Comparison of ENCODE assay signal across 8 cellular contexts in the genomic region with DNA sequence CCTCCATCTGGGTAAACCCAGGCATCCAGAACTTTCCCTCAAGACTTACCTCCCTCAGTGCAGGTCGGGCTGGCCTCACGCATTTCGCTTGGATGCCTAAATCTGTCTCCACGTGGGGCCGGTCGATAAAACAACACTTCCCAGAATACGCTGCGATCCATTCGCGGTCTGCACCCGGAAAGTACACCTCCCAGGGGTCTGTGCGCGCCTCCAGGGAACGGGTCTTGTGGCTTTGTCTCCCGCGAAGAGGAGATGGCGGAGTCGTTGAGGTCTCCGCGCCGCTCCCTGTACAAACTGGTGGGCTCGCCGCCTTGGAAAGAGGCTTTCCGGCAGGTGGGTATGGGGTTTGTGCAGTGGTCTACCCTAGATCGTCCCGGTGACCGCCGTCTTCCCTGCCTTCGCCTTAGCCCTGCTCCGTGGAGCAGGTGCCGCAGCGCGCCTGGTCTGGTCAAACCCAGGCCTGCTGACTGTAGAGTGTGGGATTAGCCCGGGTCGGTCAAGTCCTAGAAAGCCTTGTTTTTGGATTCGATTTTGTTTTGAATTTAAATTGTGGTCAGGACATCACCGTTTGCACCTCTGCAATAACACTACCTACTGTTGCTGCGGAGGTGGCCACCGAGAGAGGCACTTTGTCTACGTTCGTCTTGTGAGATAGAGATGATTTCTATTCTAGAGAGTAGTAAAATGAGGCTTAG. TPM values are rescaled to one million over a fixed set of nuclear protein-coding genes. Genes with fewer than 3 reads are reported as not detected.
A peak's percentile ranks its signal among the peaks of the same experiment; 100 is the strongest.
DNase-seq lines count a peak whose midpoint lies in the region; ATAC-seq, FAIRE-seq and TF ChIP-seq lines count a peak whose summit lies in the region.

A gene with protein sequence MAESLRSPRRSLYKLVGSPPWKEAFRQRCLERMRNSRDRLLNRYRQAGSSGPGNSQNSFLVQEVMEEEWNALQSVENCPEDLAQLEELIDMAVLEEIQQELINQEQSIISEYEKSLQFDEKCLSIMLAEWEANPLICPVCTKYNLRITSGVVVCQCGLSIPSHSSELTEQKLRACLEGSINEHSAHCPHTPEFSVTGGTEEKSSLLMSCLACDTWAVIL (plus strand): TSS at position 224 of the 695 bp plus-strand sequence. CDS start 29 bp downstream, at position 253.

- H3K9me3 ChIP-seq in kidney (ENCODE audit: control insufficient read depth in 1 of 2, low read length in 2 of 2), result no peaks in the 10 kb centered on the region

- H3K27ac ChIP-seq in VCaP (peak within 1 kb of the TSS; percentile 90), caudate nucleus (ENCODE audit: low read depth, low read length) (peak within 1 kb of the TSS; percentile 89), kidney (ENCODE audit: low read depth in 2 of 2, low read length in 2 of 2) (peak within 1 kb of the TSS; percentile 93 to 96)

- intact Hi-C loops in kidney (cut with DNase I), result no loop called here

- no peak for FAIRE-seq in kidney (lab: Jason Lieb, UNC)

- peak within 1 kb of the TSS; percentile 80 to 99 for H3K4me3 ChIP-seq in kidney (ENCODE audit: low read length in 2 of 2)

- peak; percentile 87 for TF ChIP-seq POLR2A in GM18526 (IDR thresholded peaks at IDR 0.05; ENCODE audit: extremely low read depth, insufficient read length)

- H3K4me1 ChIP-seq in kidney (ENCODE audit: control insufficient read depth in 1 of 2, insufficient read depth in 1 of 2, low read depth in 1 of 2, low read length in 2 of 2), result peaks cover 8 to 14% of the 10 kb centered on the region in 2 donors

- peaks cover 9 to 25% of the 10 kb centered on the region in 2 donors for H3K36me3 ChIP-seq in kidney (ENCODE audit: control insufficient read depth in 1 of 2, insufficient read depth in 2 of 2, low read length in 2 of 2)

- no peak for DNase-seq in A172 (ENCODE audit: low spot score)
- peak; percentile 98 for DNase-seq in NCI-H2171 treated with DMSO at 0.1 percent for 48 hours (lab: John Stamatoyannopoulos, UW)
- peak in 60 of 61 donors; percentile 67 to 98 (median 92) for DNase-seq in caudate nucleus (lab: John Stamatoyannopoulos, UW)
- DNase-seq in kidney, result peak; percentile 94
- DNase-seq in stimulated activated CD4-positive, alpha-beta T cell treated with anti-CD3 and anti-CD28 coated beads, Interleukin-15, amount 100 ng/mL, for 48 hours (ENCODE audit: low read depth in 2 of 2), result peak; percentile 78 to 81

- TF ChIP-seq CTCF in VCaP (conservative IDR thresholded peaks at IDR 0.05), result no peak
- TF ChIP-seq CTCF in kidney (IDR thresholded peaks at IDR 0.05; ENCODE audit: borderline replicate concordance, extremely low read depth, insufficient read depth), result no peak

- peak; percentile 61 for ATAC-seq in HG03064 (IDR thresholded peaks at IDR 0.05; ENCODE audit: low read depth, unreplicated experiment)

- peak within 1 kb of the TSS; percentile 97 for H3K9ac ChIP-seq in kidney (ENCODE audit: low read length in 2 of 2)

RNA-seq across cellular contexts. Expression of the gene that starts here (rescaled TPM):
- total RNA-seq in A172 (2014; rRNA removed; shearing (Covaris generic)), result 73.2 and 103 TPM in 2 replicates
- 36.1 TPM for total RNA-seq in kidney
- polyA plus RNA-seq in kidney (ENCODE audit: insufficient read depth, low read depth, low replicate concordance), result 34.0 TPM
